ENCODE assay signal across 9 cellular contexts in the genomic region with DNA sequence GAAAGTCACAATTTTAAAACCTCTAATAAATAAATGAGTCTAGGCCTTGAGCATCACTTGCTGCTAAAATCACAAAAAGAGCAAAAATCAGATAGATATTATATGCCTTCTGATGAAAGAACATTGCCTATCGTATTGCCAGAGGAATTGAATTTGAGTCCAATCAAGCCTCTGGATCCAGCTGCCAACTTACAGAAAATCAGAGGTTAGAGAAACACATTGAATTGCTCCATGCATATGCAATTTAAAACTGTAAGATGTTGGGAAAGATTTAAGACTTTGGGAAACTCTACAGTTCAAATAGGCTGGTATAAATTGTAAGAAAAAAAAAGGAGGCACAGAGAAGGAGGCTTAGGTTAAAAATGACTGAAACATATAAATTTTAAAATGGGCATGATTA.
"Had no signal": no experiment of that assay in that cellular context is flagged by ENCODE, and none has a peak within 500 bp of the region (broad histone marks: within the 10 kb centered on the region; RNA-seq: fewer than 3 reads in every experiment).

No MANE protein-coding gene starts in this region.

- H3K9me3 ChIP-seq: HAP-1 had no signal

- DNase-seq: GM23248, GOT3, H7, H9, HCEC 1CT, HFFc6 had no signal

- H3K9ac ChIP-seq: GM23248 had no signal

- H3K4me3 ChIP-seq: GM23248, GM23338, HAP-1 had no signal

- H3K27ac Mint-ChIP-seq: GM23338, H9, HFFc6 had no signal

- ATAC-seq: GM23338, HCT116 had no signal

- H3K9me3 Mint-ChIP-seq: GM23338, HFFc6 had no signal

- H3K36me3 ChIP-seq: HAP-1 had no signal

- H3K4me2 ChIP-seq: GM23338 had no signal

- H2AFZ ChIP-seq: GM23248, GM23338 had no signal

- H3K27ac ChIP-seq: GM23248 had no signal

- H3K4me3 Mint-ChIP-seq: GM23338, H9, HFFc6 had no signal
